In the genomic region with DNA sequence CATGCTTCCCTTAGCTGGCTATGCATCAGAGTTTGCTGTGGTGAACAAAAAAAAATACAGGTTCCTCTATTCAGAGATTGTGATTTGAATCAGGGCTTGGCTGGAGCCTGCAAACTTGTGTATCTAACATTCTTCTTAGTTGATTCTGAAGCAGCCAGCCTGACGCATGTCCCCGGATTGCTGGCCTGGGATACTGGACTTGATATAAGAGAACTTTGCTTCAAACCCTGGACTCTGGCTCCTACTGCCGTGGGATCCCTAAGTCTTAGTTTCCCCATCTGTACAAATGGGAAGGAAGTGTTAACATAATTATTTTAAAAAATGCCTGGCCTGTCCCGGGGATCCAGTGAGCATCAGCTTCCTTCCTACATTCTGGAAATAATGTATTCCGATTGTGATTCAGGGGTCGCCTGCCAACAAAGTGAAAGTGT, we compare ENCODE assay signal across 1 cellular context.
TF ChIP-seq lines count a peak whose summit lies in the region.

No MANE protein-coding gene starts in this region.

TF ChIP-seq in endothelial cell of umbilical vein, 7 proteins besides CTCF, POLR2A, EP300 and RAD21 (continued from another document):
- no peak for TF ChIP-seq FOS (IDR thresholded peaks at IDR 0.05; ENCODE audit: borderline replicate concordance, insufficient read depth, low read length)
